In genomic region chr1:31054349-31054748, GRCh38 we compare ENCODE assay signal across 15 cellular contexts. TPM values are rescaled to one million over a fixed set of nuclear protein-coding genes. Genes with fewer than 3 reads are reported as not detected.
DNase-seq lines count a peak whose midpoint lies in the region; ATAC-seq and TF ChIP-seq lines count a peak whose summit lies in the region.
"Had no signal": no experiment of that assay in that cellular context is flagged by ENCODE, and none has a peak within 500 bp of the region (broad histone marks: within the 10 kb centered on the region; RNA-seq: fewer than 3 reads in every experiment).

No MANE protein-coding gene starts in this region.

- H3K9me2 ChIP-seq in SK-N-SH = no peaks in the 10 kb centered on the region

- peak overlapping the region; percentile 74 for H3K27ac Mint-ChIP-seq in activated CD4-positive, alpha-beta T cell treated with anti-CD3 and anti-CD28 coated beads for 36 hours
- peak overlapping the region; percentile 83 to 84 for H3K27ac Mint-ChIP-seq in effector memory CD8-positive, alpha-beta T cell

- no peak for TF ChIP-seq POLR2A in gastroesophageal sphincter (IDR thresholded peaks at IDR 0.05)
- no peak for TF ChIP-seq POLR2A in tibial nerve (IDR thresholded peaks at IDR 0.05)

- H3K36me3 ChIP-seq in SK-N-SH (replicated peaks in 1 of 2; ENCODE audit: control insufficient read depth in 1 of 2, insufficient read depth in 2 of 2, low read length in 1 of 2) (peaks cover 27 to 54% of the 10 kb centered on the region in 2 experiments), skeletal muscle satellite cell (ENCODE audit: insufficient read depth, low read length) (peaks cover 38% of the 10 kb centered on the region), gastroesophageal sphincter (peaks cover 0 to 36% of the 10 kb centered on the region in 2 donors), tibial nerve (peaks cover 0 to 32% (median 0%) of the 10 kb centered on the region in 3 donors)

- H3K4me3 Mint-ChIP-seq in activated CD4-positive, alpha-beta T cell treated with anti-CD3 and anti-CD28 coated beads for 36 hours = no peak overlapping the region
- H3K4me3 Mint-ChIP-seq in effector memory CD8-positive, alpha-beta T cell = peak overlapping the region; percentile 42 to 48

- peak; percentile 21 for DNase-seq in activated CD4-positive, alpha-beta T cell treated with anti-CD3 and anti-CD28 coated beads for 36 hours
- no peak for DNase-seq in activated CD4-positive, alpha-beta T cell treated with anti-CD3 and anti-CD28 coated beads, Interleukin-2, amount 50 U/mL, for 48 hours
- DNase-seq in SK-N-SH (no peak), tibial nerve (ENCODE audit: low spot score in 2 of 2) (no peak), iPS-NIHi7 (ENCODE audit: extremely low spot score) (no peak)
- DNase-seq in effector memory CD8-positive, alpha-beta T cell = no peak
- DNase-seq: activated CD4-positive, alpha-beta T cell treated with anti-CD3 and anti-CD28 coated beads, Interleukin-2, amount 50 U/mL, for 4 hours; anterior cingulate cortex; glutamatergic neuron; left lung; spleen; T-helper 17 cell; upper lobe of right lung had no signal

- H3K9me3 ChIP-seq in SK-N-SH (no peaks in the 10 kb centered on the region), skeletal muscle satellite cell (replicated peaks; ENCODE audit: low read length) (no peaks in the 10 kb centered on the region), gastroesophageal sphincter (no peaks in the 10 kb centered on the region), tibial nerve (no peaks in the 10 kb centered on the region)
- H3K9me3 ChIP-seq: left lung, spleen, upper lobe of right lung had no signal

- TF ChIP-seq EP300 in SK-N-SH (IDR thresholded peaks at IDR 0.05; ENCODE audit: borderline replicate concordance in 1 of 2, low read depth in 1 of 2, low read length in 1 of 2) = no peak
- no peak for TF ChIP-seq EP300 in gastroesophageal sphincter (IDR thresholded peaks at IDR 0.05)
- TF ChIP-seq EP300 in tibial nerve (IDR thresholded peaks at IDR 0.05) = no peak

- no peak overlapping the region for H3K9ac ChIP-seq in SK-N-SH
- no peak overlapping the region for H3K9ac ChIP-seq in skeletal muscle satellite cell (ENCODE audit: low read depth, low read length)

- H3K27me3 ChIP-seq in SK-N-SH (ENCODE audit: insufficient read depth) (no peaks in the 10 kb centered on the region), skeletal muscle satellite cell (ENCODE audit: control insufficient read depth, insufficient read depth, low read length) (no peaks in the 10 kb centered on the region), gastroesophageal sphincter (no peaks in the 10 kb centered on the region), tibial nerve (no peaks in the 10 kb centered on the region)
- H3K27me3 ChIP-seq: left lung, spleen, upper lobe of right lung had no signal

- TF ChIP-seq RAD21 in SK-N-SH (IDR thresholded peaks at IDR 0.05; ENCODE audit: low read length) = no peak

- no peak overlapping the region for H2AFZ ChIP-seq in SK-N-SH (ENCODE audit: low read depth)

- 0 out of 2 replicates have a peak overlapping the region, but pooled peaks have one; percentile 0 for H3K4me2 ChIP-seq in SK-N-SH
- peak overlapping the region; percentile 72 for H3K4me2 ChIP-seq in skeletal muscle satellite cell (ENCODE audit: low read length)

- 41% methylated on average over 3 of the region's 3 CpGs for WGBS in SK-N-SH (ENCODE audit: low lambda C conversion rate)
- 42 to 60% methylated on average over 2 to 3 of the region's 3 CpGs for WGBS in gastroesophageal sphincter (ENCODE audit: low coverage in 1 of 2), 2 donors
- WGBS in tibial nerve, 2 donors = 57 to 62% methylated on average over 3 of the region's 3 CpGs

- peaks cover 49% of the 10 kb centered on the region for H3K36me3 Mint-ChIP-seq in activated CD4-positive, alpha-beta T cell treated with anti-CD3 and anti-CD28 coated beads for 36 hours (ENCODE audit: low read depth)
- peaks cover 89% of the 10 kb centered on the region for H3K36me3 Mint-ChIP-seq in effector memory CD8-positive, alpha-beta T cell (ENCODE audit: insufficient read depth)

- CTCF ChIA-PET in activated CD4-positive, alpha-beta T cell treated with anti-CD3 and anti-CD28 coated beads for 36 hours (lab: Charles Lee) = interaction anchor here (0.7 kb wide), 1 partner anchor 45 kb away, joined by 3 read pairs; no protein-coding TSS in a partner anchor
- CTCF ChIA-PET in SK-N-SH (lab: Yijun Ruan, JAX) = interaction anchor here (1.1 kb wide), 1 partner anchor 10 kb away, joined by 3 read pairs; no protein-coding TSS in a partner anchor

- intact Hi-C loops in activated CD4-positive, alpha-beta T cell treated with anti-CD3 and anti-CD28 coated beads for 36 hours (cut with DNase I, micrococcal nuclease) = loop anchor here (1.0 to 5.0 kb wide), 3 partner anchors 11 to 307 kb away; partner anchors contain the start of gene PUM1 (in 2 of the 2)

- peaks cover 100% of the 10 kb centered on the region for H3K79me2 ChIP-seq in SK-N-SH (ENCODE audit: insufficient read depth)

- no peaks in the 10 kb centered on the region; a peak in 1 of 4 replicates for H3K4me1 ChIP-seq in SK-N-SH (ENCODE audit: control insufficient read depth in 1 of 2, insufficient read depth in 2 of 2, low read depth in 1 of 2, low read length in 1 of 2)
- H3K4me1 ChIP-seq in skeletal muscle satellite cell (ENCODE audit: control insufficient read depth, insufficient read depth, low read length) = peaks cover 26% of the 10 kb centered on the region
- H3K4me1 ChIP-seq in gastroesophageal sphincter = peaks cover 0 to 87% (median 17%) of the 10 kb centered on the region in 3 donors
- peaks cover 0 to 86% (median 13%) of the 10 kb centered on the region in 4 donors for H3K4me1 ChIP-seq in tibial nerve

- H3K9me3 Mint-ChIP-seq in activated CD4-positive, alpha-beta T cell treated with anti-CD3 and anti-CD28 coated beads for 36 hours (ENCODE audit: low read depth) = no peaks in the 10 kb centered on the region
- no peaks in the 10 kb centered on the region for H3K9me3 Mint-ChIP-seq in effector memory CD8-positive, alpha-beta T cell

- H3K4me1 Mint-ChIP-seq in activated CD4-positive, alpha-beta T cell treated with anti-CD3 and anti-CD28 coated beads for 36 hours = peaks cover 63% of the 10 kb centered on the region
- H3K4me1 Mint-ChIP-seq in effector memory CD8-positive, alpha-beta T cell (ENCODE audit: low read depth in 2 of 2) = peaks cover 43 to 62% of the 10 kb centered on the region in 2 donors

- H3K27ac ChIP-seq in SK-N-SH (ENCODE audit: low read depth in 2 of 2, low read length in 1 of 2) = peak overlapping the region in 1 of 2 experiments; percentile 63; a peak in 2 of 4 replicates
- no peak overlapping the region for H3K27ac ChIP-seq in gastroesophageal sphincter
- H3K27ac ChIP-seq in tibial nerve = no peak overlapping the region
- H3K27ac ChIP-seq: left lung, spleen, upper lobe of right lung had no signal

- peaks cover 98% of the 10 kb centered on the region for H4K20me1 ChIP-seq in SK-N-SH (ENCODE audit: insufficient read depth)

- no peak for TF ChIP-seq CTCF in SK-N-SH (IDR thresholded peaks at IDR 0.05)
- TF ChIP-seq CTCF in gastroesophageal sphincter (IDR thresholded peaks at IDR 0.05) = no peak
- TF ChIP-seq CTCF in tibial nerve (IDR thresholded peaks at IDR 0.05) = no peak

- peak; percentile 79 for ATAC-seq in activated CD4-positive, alpha-beta T cell treated with anti-CD3 and anti-CD28 coated beads for 36 hours
- ATAC-seq in effector memory CD8-positive, alpha-beta T cell (replicated peaks) = no peak
- no peak for ATAC-seq in gastroesophageal sphincter
- ATAC-seq: T-helper 17 cell had no signal

- H3K27me3 Mint-ChIP-seq in activated CD4-positive, alpha-beta T cell treated with anti-CD3 and anti-CD28 coated beads for 36 hours = no peaks in the 10 kb centered on the region
- H3K27me3 Mint-ChIP-seq in effector memory CD8-positive, alpha-beta T cell = no peaks in the 10 kb centered on the region
- H3K27me3 Mint-ChIP-seq: T-helper 17 cell had no signal

- POLR2A ChIA-PET in activated CD4-positive, alpha-beta T cell treated with anti-CD3 and anti-CD28 coated beads for 36 hours (lab: Charles Lee) = interaction anchor here (0.6 to 1.5 kb wide), 4 partner anchors 45 to 527 kb away, joined by 3 to 6 read pairs (median 4); no protein-coding TSS in a partner anchor
- POLR2A ChIA-PET in SK-N-SH (lab: Yijun Ruan, JAX) = no interaction called here

- H3K4me3 ChIP-seq in SK-N-SH (ENCODE audit: low read depth in 2 of 2, low read length in 1 of 2) = no peak overlapping the region
- peak overlapping the region; percentile 39 for H3K4me3 ChIP-seq in skeletal muscle satellite cell (ENCODE audit: low read length)
- no peak overlapping the region for H3K4me3 ChIP-seq in gastroesophageal sphincter
- H3K4me3 ChIP-seq in tibial nerve = no peak overlapping the region
- H3K4me3 ChIP-seq: left lung, spleen, upper lobe of right lung had no signal

- H3F3A ChIP-seq in SK-N-SH (replicated peaks; ENCODE audit: insufficient read depth) = peaks cover 27% of the 10 kb centered on the region

TF ChIP-seq in SK-N-SH, 30 proteins besides CTCF, POLR2A, EP300 and RAD21:
- TF ChIP-seq FOSL2 (IDR thresholded peaks at IDR 0.05; ENCODE audit: borderline replicate concordance, low read depth) (peak; percentile 43; the same call in 1 of the 2 replicates), MXI1 (IDR thresholded peaks at IDR 0.05; ENCODE audit: low read depth, low read length) (no peak)
TF ChIP-seq in SK-N-SH: peak in this region for 1.

RNA-seq across cellular contexts. Expression of gene PUM1, which starts 11.2 kb away (rescaled TPM):
- 10 to 100 TPM; 87.1 to 91.4 TPM for total RNA-seq in activated CD4-positive, alpha-beta T cell treated with anti-CD3 and anti-CD28 coated beads for 36 hours
- 51.0 and 66.7 TPM in 2 replicates for polyA plus RNA-seq in SK-N-SH (2012; rRNA removed)
- 42.6 and 45.2 TPM in 2 replicates for polyA plus RNA-seq in SK-N-SH (2012; cell fraction: cytosol; rRNA removed)
- polyA plus RNA-seq in SK-N-SH (2012; cell fraction: nucleus; rRNA removed) = 119 and 122 TPM in 2 replicates
- 44.4 and 49.4 TPM in 2 replicates for total RNA-seq in skeletal muscle satellite cell (2012; rRNA removed)
- 10 to 100 TPM; 83.8 to 90.7 (median 88.4) TPM for total RNA-seq in gastroesophageal sphincter
- 10 to 100 TPM; 64.8 to 93.4 (median 76.0) TPM for total RNA-seq in tibial nerve
